ENCODE assay signal across 8 cellular contexts in genomic region chr2:17813015-17813741, GRCh38. TPM values are rescaled to one million over a fixed set of nuclear protein-coding genes. Genes with fewer than 3 reads are reported as not detected.
DNase-seq lines count a peak whose midpoint lies in the region; ATAC-seq and TF ChIP-seq lines count a peak whose summit lies in the region.

No MANE protein-coding gene starts in this region.

- no peaks in the 10 kb centered on the region for H3K36me3 ChIP-seq in skeletal muscle satellite cell (ENCODE audit: insufficient read depth, low read length)

- H3K9ac ChIP-seq in skeletal muscle satellite cell (ENCODE audit: low read depth, low read length), result peak overlapping the region; percentile 54

- H3K4me1 ChIP-seq in skeletal muscle satellite cell (ENCODE audit: control insufficient read depth, insufficient read depth, low read length), result peaks cover 17% of the 10 kb centered on the region

- H3K9me3 Mint-ChIP-seq in activated B cell treated with CpG ODN at 0.5 μM for 24 hours (peaks cover 2% of the 10 kb centered on the region), natural killer cell (no peaks in the 10 kb centered on the region)

- peaks cover 81% of the 10 kb centered on the region for H3K4me1 Mint-ChIP-seq in activated B cell treated with CpG ODN at 0.5 μM for 24 hours
- no peaks in the 10 kb centered on the region for H3K4me1 Mint-ChIP-seq in natural killer cell

- TF ChIP-seq CTCF in activated B cell treated with CpG ODN at 0.5 μM for 24 hours (IDR thresholded peaks at IDR 0.05) (no peak), natural killer cell (IDR thresholded peaks at IDR 0.05) (no peak)

- no peak for DNase-seq in activated B cell treated with CpG ODN at 0.5 μM for 24 hours
- DNase-seq in NCI-H510A (lab: John Stamatoyannopoulos, UW), result no peak
- no peak for DNase-seq in natural killer cell
- DNase-seq in activated gamma-delta T cell treated with Interleukin-2 at 50 U/mL for 16 hours, result no peak
- DNase-seq in NK-92 treated with Interleukin-12 subunit alpha and Interleukin-12 subunit beta, amount 100 ng/mL, for 24 hours (lab: John Stamatoyannopoulos, UW), result no peak

- peak overlapping the region; percentile 43 for H3K4me2 ChIP-seq in skeletal muscle satellite cell (ENCODE audit: low read length)

- no peaks in the 10 kb centered on the region for H3K9me3 ChIP-seq in skeletal muscle satellite cell (replicated peaks; ENCODE audit: low read length)

- H3K4me3 Mint-ChIP-seq in activated B cell treated with CpG ODN at 0.5 μM for 24 hours (peak overlapping the region; percentile 81), natural killer cell (no peak overlapping the region)

- H3K27me3 Mint-ChIP-seq in activated B cell treated with CpG ODN at 0.5 μM for 24 hours, result no peaks in the 10 kb centered on the region
- peaks cover 13 to 20% of the 10 kb centered on the region in 2 donors for H3K27me3 Mint-ChIP-seq in natural killer cell (ENCODE audit: low read depth in 2 of 2)

- peak overlapping the region; percentile 6 for H3K4me3 ChIP-seq in skeletal muscle satellite cell (ENCODE audit: low read length)

- CTCF ChIA-PET in activated B cell treated with CpG ODN at 0.5 μM for 24 hours (lab: Charles Lee), result interaction anchor here (1.0 to 2.6 kb wide), 9 partner anchors 8 to 93 kb away, joined by 3 to 9 read pairs (median 5); partner anchors contain the start of genes GEN1 and SMC6

- POLR2A ChIA-PET in activated B cell treated with CpG ODN at 0.5 μM for 24 hours (lab: Charles Lee), result interaction anchor here (0.7 to 10.6 kb wide), 17 partner anchors 9 to 64 kb away, joined by 3 to 172 read pairs (median 6); partner anchors contain the start of genes GEN1 and SMC6

- H3K27ac Mint-ChIP-seq in activated B cell treated with CpG ODN at 0.5 μM for 24 hours, result peak overlapping the region; percentile 97
- H3K27ac Mint-ChIP-seq in natural killer cell, result no peak overlapping the region

- no peaks in the 10 kb centered on the region for H3K27me3 ChIP-seq in skeletal muscle satellite cell (ENCODE audit: control insufficient read depth, insufficient read depth, low read length)

- ATAC-seq in GM18907 (IDR thresholded peaks at IDR 0.05; ENCODE audit: unreplicated experiment), result peak; percentile 59
- ATAC-seq in HG02981 (IDR thresholded peaks at IDR 0.05; ENCODE audit: unreplicated experiment), result peak; percentile 39
- peak; percentile 70 for ATAC-seq in activated B cell treated with CpG ODN at 0.5 μM for 24 hours (ENCODE audit: low read depth)
- ATAC-seq in natural killer cell, result no peak

- intact Hi-C loops in activated B cell treated with CpG ODN at 0.5 μM for 24 hours (cut with micrococcal nuclease), result loop anchor here (1.0 to 5.0 kb wide), 4 partner anchors 9 to 1156 kb away; partner anchors contain the start of gene SMC6
- intact Hi-C loops in natural killer cell (cut with micrococcal nuclease), result no loop called here

- H3K36me3 Mint-ChIP-seq in activated B cell treated with CpG ODN at 0.5 μM for 24 hours (ENCODE audit: low read depth), result no peaks in the 10 kb centered on the region
- H3K36me3 Mint-ChIP-seq in natural killer cell, result no peaks in the 10 kb centered on the region

RNA-seq across cellular contexts. Expression of gene MSGN1, which starts 3.1 kb away (rescaled TPM):
- 0.42 TPM in 1 of 2 replicates, not detected in the other for total RNA-seq in activated B cell treated with CpG ODN at 0.5 μM for 24 hours
- total RNA-seq in skeletal muscle satellite cell (2012; rRNA removed), result not detected in 2 replicates
- not detected for total RNA-seq in natural killer cell

RNA-seq across cellular contexts. Expression of gene GEN1, which starts 59.2 kb away (rescaled TPM):
- 141 and 163 TPM in 2 replicates for total RNA-seq in activated B cell treated with CpG ODN at 0.5 μM for 24 hours
- 13.8 and 17.2 TPM in 2 replicates for total RNA-seq in skeletal muscle satellite cell (2012; rRNA removed)
- 10 to 100 TPM; 11.1 to 19.0 (median 17.3) TPM for total RNA-seq in natural killer cell

RNA-seq across cellular contexts. Expression of gene SMC6, which starts 59.6 kb away (rescaled TPM):
- 121 and 127 TPM in 2 replicates for total RNA-seq in activated B cell treated with CpG ODN at 0.5 μM for 24 hours
- total RNA-seq in skeletal muscle satellite cell (2012; rRNA removed), result 12.5 and 17.7 TPM in 2 replicates
- total RNA-seq in natural killer cell, result 10 to 100 TPM; 14.0 to 22.3 (median 20.6) TPM

Comparison
In these comparisons a context has a peak if more than half of its experiments do, and no peak if none do; other contexts are left out.
1. ATAC-seq: peak in GM18907 (single experiment), HG02981 (single experiment) and activated B cell treated with CpG ODN at 0.5 μM for 24 hours (single experiment); none in natural killer cell (0 of 3).